Comparison of ENCODE assay signal across 1 cellular context in the genomic region with DNA sequence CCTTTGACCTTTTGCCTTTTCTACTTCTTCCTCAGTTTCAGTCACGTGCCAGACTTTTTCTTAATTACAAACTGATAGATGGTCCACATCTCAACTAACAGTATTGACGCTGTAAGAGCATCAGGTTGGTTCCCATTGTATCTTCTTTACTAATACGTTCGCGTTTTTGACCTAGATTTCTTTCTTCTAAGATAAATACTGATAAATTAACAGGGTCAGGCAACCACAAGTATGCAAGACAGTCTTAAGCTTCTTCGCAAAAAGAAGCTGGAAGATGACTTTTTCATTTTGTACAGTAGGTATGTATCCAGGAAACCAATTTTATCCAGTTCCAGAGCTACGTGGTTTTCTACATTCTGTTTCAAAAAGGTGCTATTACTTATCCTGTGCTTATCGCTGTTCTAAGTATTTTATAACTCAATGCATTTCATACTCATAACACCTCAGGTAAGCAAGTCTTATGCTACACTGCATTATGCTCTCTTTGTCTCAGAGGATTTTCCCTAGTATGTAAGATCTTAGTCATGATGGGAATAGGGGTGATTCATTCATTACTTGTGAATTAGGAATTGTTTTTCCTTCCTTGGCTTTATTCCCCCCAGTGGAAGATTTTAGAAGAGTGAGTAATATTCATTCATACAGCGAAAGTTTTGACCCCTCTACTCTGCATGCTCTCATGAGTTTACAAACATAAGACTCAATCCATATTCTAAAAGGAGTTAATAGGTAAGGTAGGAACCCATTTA.
A peak's percentile ranks its signal among the peaks of the same experiment; 100 is the strongest.
TF ChIP-seq lines count a peak whose summit lies in the region.

No MANE protein-coding gene starts in this region.

TF ChIP-seq in endothelial cell of umbilical vein, 7 proteins besides CTCF, POLR2A, EP300 and RAD21:
- TF ChIP-seq GATA2 (IDR thresholded peaks at IDR 0.05; ENCODE audit: insufficient read depth, insufficient read length, low read depth, low read length) (no peak), EZH2 (IDR thresholded peaks at IDR 0.05; ENCODE audit: borderline replicate concordance, low read depth, low read length, severe bottlenecking) (no peak), MYC (IDR thresholded peaks at IDR 0.05; ENCODE audit: low read depth, low read length) (no peak), JUN (IDR thresholded peaks at IDR 0.05; ENCODE audit: borderline replicate concordance, insufficient read depth, insufficient read length, low read depth) (peak; percentile 86), FOS (IDR thresholded peaks at IDR 0.05; ENCODE audit: borderline replicate concordance, insufficient read depth, low read length) (peak; percentile 94)
